1 cellular context compared by ENCODE assay signal in the genomic region with DNA sequence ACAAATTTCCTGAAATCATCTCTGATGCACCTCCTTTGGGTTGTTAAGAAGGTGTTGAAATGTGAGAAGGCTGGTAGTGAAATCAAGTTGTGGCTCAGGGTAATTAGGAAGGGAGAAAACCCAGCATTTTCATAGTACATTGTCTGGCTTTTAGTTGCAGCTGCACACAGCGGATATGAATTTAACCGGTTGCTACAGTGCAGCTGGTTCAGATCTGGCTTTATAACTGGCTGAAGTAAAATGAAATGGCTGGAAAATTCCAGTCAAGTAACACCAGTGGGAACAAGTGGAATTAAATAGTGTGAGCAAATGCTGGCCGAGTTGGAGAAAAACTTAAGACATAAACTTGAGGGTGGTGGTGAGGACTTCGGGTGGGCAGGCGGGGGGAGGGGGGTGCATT.
TF ChIP-seq lines count a peak whose summit lies in the region.

No MANE protein-coding gene starts in this region.

TF ChIP-seq in GM23338, 12 proteins besides CTCF, POLR2A, EP300 and RAD21 (continued from another document):
- TF ChIP-seq, protein P1, sequence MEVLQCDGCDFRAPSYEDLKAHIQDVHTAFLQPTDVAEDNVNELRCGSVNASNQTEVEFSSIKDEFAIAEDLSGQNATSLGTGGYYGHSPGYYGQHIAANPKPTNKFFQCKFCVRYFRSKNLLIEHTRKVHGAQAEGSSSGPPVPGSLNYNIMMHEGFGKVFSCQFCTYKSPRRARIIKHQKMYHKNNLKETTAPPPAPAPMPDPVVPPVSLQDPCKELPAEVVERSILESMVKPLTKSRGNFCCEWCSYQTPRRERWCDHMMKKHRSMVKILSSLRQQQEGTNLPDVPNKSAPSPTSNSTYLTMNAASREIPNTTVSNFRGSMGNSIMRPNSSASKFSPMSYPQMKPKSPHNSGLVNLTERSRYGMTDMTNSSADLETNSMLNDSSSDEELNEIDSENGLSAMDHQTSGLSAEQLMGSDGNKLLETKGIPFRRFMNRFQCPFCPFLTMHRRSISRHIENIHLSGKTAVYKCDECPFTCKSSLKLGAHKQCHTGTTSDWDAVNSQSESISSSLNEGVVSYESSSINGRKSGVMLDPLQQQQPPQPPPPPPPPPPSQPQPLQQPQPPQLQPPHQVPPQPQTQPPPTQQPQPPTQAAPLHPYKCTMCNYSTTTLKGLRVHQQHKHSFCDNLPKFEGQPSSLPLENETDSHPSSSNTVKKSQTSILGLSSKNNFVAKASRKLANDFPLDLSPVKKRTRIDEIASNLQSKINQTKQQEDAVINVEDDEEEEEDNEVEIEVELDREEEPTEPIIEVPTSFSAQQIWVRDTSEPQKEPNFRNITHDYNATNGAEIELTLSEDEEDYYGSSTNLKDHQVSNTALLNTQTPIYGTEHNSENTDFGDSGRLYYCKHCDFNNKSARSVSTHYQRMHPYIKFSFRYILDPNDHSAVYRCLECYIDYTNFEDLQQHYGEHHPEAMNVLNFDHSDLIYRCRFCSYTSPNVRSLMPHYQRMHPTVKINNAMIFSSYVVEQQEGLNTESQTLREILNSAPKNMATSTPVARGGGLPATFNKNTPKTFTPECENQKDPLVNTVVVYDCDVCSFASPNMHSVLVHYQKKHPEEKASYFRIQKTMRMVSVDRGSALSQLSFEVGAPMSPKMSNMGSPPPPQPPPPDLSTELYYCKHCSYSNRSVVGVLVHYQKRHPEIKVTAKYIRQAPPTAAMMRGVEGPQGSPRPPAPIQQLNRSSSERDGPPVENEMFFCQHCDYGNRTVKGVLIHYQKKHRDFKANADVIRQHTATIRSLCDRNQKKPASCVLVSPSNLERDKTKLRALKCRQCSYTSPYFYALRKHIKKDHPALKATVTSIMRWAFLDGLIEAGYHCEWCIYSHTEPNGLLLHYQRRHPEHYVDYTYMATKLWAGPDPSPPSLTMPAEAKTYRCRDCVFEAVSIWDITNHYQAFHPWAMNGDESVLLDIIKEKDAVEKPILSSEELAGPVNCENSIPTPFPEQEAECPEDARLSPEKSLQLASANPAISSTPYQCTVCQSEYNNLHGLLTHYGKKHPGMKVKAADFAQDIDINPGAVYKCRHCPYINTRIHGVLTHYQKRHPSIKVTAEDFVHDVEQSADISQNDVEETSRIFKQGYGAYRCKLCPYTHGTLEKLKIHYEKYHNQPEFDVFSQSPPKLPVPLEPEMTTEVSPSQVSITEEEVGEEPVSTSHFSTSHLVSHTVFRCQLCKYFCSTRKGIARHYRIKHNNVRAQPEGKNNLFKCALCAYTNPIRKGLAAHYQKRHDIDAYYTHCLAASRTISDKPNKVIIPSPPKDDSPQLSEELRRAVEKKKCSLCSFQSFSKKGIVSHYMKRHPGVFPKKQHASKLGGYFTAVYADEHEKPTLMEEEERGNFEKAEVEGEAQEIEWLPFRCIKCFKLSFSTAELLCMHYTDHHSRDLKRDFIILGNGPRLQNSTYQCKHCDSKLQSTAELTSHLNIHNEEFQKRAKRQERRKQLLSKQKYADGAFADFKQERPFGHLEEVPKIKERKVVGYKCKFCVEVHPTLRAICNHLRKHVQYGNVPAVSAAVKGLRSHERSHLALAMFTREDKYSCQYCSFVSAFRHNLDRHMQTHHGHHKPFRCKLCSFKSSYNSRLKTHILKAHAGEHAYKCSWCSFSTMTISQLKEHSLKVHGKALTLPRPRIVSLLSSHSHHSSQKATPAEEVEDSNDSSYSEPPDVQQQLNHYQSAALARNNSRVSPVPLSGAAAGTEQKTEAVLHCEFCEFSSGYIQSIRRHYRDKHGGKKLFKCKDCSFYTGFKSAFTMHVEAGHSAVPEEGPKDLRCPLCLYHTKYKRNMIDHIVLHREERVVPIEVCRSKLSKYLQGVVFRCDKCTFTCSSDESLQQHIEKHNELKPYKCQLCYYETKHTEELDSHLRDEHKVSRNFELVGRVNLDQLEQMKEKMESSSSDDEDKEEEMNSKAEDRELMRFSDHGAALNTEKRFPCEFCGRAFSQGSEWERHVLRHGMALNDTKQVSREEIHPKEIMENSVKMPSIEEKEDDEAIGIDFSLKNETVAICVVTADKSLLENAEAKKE (CRISPR knock-in tag; IDR thresholded peaks at IDR 0.05) = no peak
- TF ChIP-seq, protein P2, sequence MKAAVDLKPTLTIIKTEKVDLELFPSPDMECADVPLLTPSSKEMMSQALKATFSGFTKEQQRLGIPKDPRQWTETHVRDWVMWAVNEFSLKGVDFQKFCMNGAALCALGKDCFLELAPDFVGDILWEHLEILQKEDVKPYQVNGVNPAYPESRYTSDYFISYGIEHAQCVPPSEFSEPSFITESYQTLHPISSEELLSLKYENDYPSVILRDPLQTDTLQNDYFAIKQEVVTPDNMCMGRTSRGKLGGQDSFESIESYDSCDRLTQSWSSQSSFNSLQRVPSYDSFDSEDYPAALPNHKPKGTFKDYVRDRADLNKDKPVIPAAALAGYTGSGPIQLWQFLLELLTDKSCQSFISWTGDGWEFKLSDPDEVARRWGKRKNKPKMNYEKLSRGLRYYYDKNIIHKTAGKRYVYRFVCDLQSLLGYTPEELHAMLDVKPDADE (IDR thresholded peaks at IDR 0.05) = no peak
- no peak for TF ChIP-seq EZH2 (IDR thresholded peaks at IDR 0.05; ENCODE audit: low read depth, unreplicated experiment)
- TF ChIP-seq POLR2AphosphoS5 (IDR thresholded peaks at IDR 0.05; ENCODE audit: low read depth) = no peak
- TF ChIP-seq EZH2phosphoT487 (IDR thresholded peaks at IDR 0.05; ENCODE audit: unreplicated experiment) = no peak
- TF ChIP-seq, protein P3, sequence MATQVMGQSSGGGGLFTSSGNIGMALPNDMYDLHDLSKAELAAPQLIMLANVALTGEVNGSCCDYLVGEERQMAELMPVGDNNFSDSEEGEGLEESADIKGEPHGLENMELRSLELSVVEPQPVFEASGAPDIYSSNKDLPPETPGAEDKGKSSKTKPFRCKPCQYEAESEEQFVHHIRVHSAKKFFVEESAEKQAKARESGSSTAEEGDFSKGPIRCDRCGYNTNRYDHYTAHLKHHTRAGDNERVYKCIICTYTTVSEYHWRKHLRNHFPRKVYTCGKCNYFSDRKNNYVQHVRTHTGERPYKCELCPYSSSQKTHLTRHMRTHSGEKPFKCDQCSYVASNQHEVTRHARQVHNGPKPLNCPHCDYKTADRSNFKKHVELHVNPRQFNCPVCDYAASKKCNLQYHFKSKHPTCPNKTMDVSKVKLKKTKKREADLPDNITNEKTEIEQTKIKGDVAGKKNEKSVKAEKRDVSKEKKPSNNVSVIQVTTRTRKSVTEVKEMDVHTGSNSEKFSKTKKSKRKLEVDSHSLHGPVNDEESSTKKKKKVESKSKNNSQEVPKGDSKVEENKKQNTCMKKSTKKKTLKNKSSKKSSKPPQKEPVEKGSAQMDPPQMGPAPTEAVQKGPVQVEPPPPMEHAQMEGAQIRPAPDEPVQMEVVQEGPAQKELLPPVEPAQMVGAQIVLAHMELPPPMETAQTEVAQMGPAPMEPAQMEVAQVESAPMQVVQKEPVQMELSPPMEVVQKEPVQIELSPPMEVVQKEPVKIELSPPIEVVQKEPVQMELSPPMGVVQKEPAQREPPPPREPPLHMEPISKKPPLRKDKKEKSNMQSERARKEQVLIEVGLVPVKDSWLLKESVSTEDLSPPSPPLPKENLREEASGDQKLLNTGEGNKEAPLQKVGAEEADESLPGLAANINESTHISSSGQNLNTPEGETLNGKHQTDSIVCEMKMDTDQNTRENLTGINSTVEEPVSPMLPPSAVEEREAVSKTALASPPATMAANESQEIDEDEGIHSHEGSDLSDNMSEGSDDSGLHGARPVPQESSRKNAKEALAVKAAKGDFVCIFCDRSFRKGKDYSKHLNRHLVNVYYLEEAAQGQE (IDR thresholded peaks at IDR 0.05; ENCODE audit: unreplicated experiment) = no peak
- no peak for TF ChIP-seq ZNF331 (CRISPR knock-in tag; IDR thresholded peaks at IDR 0.05; ENCODE audit: low read depth)
